ENCODE assay signal across 25 cellular contexts in genomic region chr2:227802882-227803281, GRCh38. TPM values are rescaled to one million over a fixed set of nuclear protein-coding genes. Genes with fewer than 3 reads are reported as not detected.
DNase-seq lines count a peak whose midpoint lies in the region; ATAC-seq and TF ChIP-seq lines count a peak whose summit lies in the region.
"Had no signal": no experiment of that assay in that cellular context is flagged by ENCODE, and none has a peak within 500 bp of the region (broad histone marks: within the 10 kb centered on the region; RNA-seq: fewer than 3 reads in every experiment).

No MANE protein-coding gene starts in this region.

- intact Hi-C loops in Calu3 (cut with micrococcal nuclease; ENCODE audit: unreplicated experiment) = no loop called here
- intact Hi-C loops in esophagus squamous epithelium (cut with DNase I) = no loop called here
- intact Hi-C loops in esophagus muscularis mucosa (cut with DNase I) = no loop called here

- H3K27ac ChIP-seq in esophagus squamous epithelium (peak overlapping the region in 3 of 4 donors; percentile 57 to 69 (median 61)), esophagus muscularis mucosa (replicated peaks in 1 of 4) (no peak overlapping the region)
- H3K27ac ChIP-seq: BLaER1 treated with 17β-estradiol and CSF1 and Interleukin-3, amounts not matched to agents 10 nM and 100 nM; GM23248 had no signal

- H3K9me3 ChIP-seq in esophagus squamous epithelium = no peaks in the 10 kb centered on the region
- no peaks in the 10 kb centered on the region for H3K9me3 ChIP-seq in esophagus muscularis mucosa
- H3K9me3 ChIP-seq: A549, BE2C had no signal

- no peaks in the 10 kb centered on the region for H3K27me3 ChIP-seq in esophagus squamous epithelium
- H3K27me3 ChIP-seq in esophagus muscularis mucosa = no peaks in the 10 kb centered on the region
- H3K27me3 ChIP-seq: BE2C; BLaER1 treated with 17β-estradiol and CSF1 and Interleukin-3, amounts not matched to agents 10 nM and 100 nM had no signal

- TF ChIP-seq CTCF in Calu3 (IDR thresholded peaks at IDR 0.05; ENCODE audit: unreplicated experiment) = no peak
- TF ChIP-seq CTCF in epithelial cell of esophagus (IDR thresholded peaks at IDR 0.05; ENCODE audit: insufficient read depth, low read depth, low read length, missing control alignments) = no peak
- TF ChIP-seq CTCF in esophagus squamous epithelium (IDR thresholded peaks at IDR 0.05) = no peak
- TF ChIP-seq CTCF in type B pancreatic cell (conservative IDR thresholded peaks at IDR 0.05) = no peak
- TF ChIP-seq CTCF in esophagus muscularis mucosa (IDR thresholded peaks at IDR 0.05) = no peak

- H3K4me3 Mint-ChIP-seq in Calu3 (ENCODE audit: low read depth, unreplicated experiment) (no peak overlapping the region), type B pancreatic cell (peak overlapping the region; percentile 26)
- H3K4me3 Mint-ChIP-seq: CD14-positive monocyte; CD4-positive, alpha-beta T cell; CD8-positive, alpha-beta memory T cell had no signal

- no peak overlapping the region for H3K4me3 ChIP-seq in epithelial cell of esophagus (ENCODE audit: low read length)
- H3K4me3 ChIP-seq in esophagus squamous epithelium = no peak overlapping the region
- H3K4me3 ChIP-seq in esophagus muscularis mucosa = no peak overlapping the region
- H3K4me3 ChIP-seq: A549; BLaER1 treated with 17β-estradiol and CSF1 and Interleukin-3, amounts not matched to agents 10 nM and 100 nM; GM23248 had no signal

- H3K36me3 Mint-ChIP-seq in Calu3 (ENCODE audit: insufficient read depth, unreplicated experiment) = peaks cover 12% of the 10 kb centered on the region
- no peaks in the 10 kb centered on the region for H3K36me3 Mint-ChIP-seq in type B pancreatic cell
- H3K36me3 Mint-ChIP-seq: CD8-positive, alpha-beta memory T cell had no signal

- no TSS peak for BruUV-seq in Calu3 (replicated peaks; lab: Mats Ljungman, UMichigan)

- 25 to 33% methylated on average over 1 to 2 of the region's 2 CpGs for WGBS in esophagus squamous epithelium, 2 donors
- WGBS in esophagus muscularis mucosa = 47% methylated on average over 2 of the region's 2 CpGs

- ATAC-seq in HG02852 (IDR thresholded peaks at IDR 0.05; ENCODE audit: unreplicated experiment) = no peak

- peaks cover 66% of the 10 kb centered on the region for H3K4me1 Mint-ChIP-seq in Calu3 (ENCODE audit: low read depth, unreplicated experiment)
- no peaks in the 10 kb centered on the region for H3K4me1 Mint-ChIP-seq in type B pancreatic cell (ENCODE audit: unreplicated experiment)

- H3K27ac Mint-ChIP-seq in Calu3 (ENCODE audit: unreplicated experiment) (peak overlapping the region; percentile 72), type B pancreatic cell (peak overlapping the region; percentile 29)
- H3K27ac Mint-ChIP-seq: CD4-positive, alpha-beta T cell had no signal

- no peaks in the 10 kb centered on the region for H3K27me3 Mint-ChIP-seq in Calu3 (ENCODE audit: unreplicated experiment)
- no peaks in the 10 kb centered on the region for H3K27me3 Mint-ChIP-seq in type B pancreatic cell
- H3K27me3 Mint-ChIP-seq: CD8-positive, alpha-beta memory T cell had no signal

- no peak for TF ChIP-seq POLR2A in esophagus squamous epithelium (IDR thresholded peaks at IDR 0.05)
- no peak for TF ChIP-seq POLR2A in esophagus muscularis mucosa (IDR thresholded peaks at IDR 0.05; ENCODE audit: low read depth)

- H3K9me3 Mint-ChIP-seq in Calu3 (ENCODE audit: low read depth, unreplicated experiment) (no peaks in the 10 kb centered on the region), type B pancreatic cell (no peaks in the 10 kb centered on the region)
- H3K9me3 Mint-ChIP-seq: CD4-positive, alpha-beta T cell had no signal

- no peak for TF ChIP-seq EP300 in esophagus muscularis mucosa (IDR thresholded peaks at IDR 0.05)

- no peak for DNase-seq in Calu3
- DNase-seq in epithelial cell of esophagus (ENCODE audit: low read depth) = peak; percentile 61
- DNase-seq in esophagus squamous epithelium (lab: John Stamatoyannopoulos, UW) = no peak
- DNase-seq in type B pancreatic cell (ENCODE audit: extremely low spot score, unreplicated experiment) = no peak
- no peak for DNase-seq in esophagus muscularis mucosa (ENCODE audit: extremely low spot score)
- DNase-seq in NCI-H187 treated with DMSO at 0.1 percent for 48 hours (lab: John Stamatoyannopoulos, UW) = no peak
- DNase-seq: 8988T; ACHN; AML-193; BE2C; CD4-positive, alpha-beta T cell; CD8-positive, alpha-beta memory T cell; DMS53; DMS79 treated with DMSO at 0.1 percent for 48 hours; GF-D8; GM23248; H7; HCEC 1CT had no signal

- CTCF ChIA-PET in Calu3 (lab: Charles Lee) = no interaction called here

- H3K4me1 ChIP-seq in esophagus squamous epithelium = peaks cover 0 to 29% (median 0%) of the 10 kb centered on the region in 3 donors
- H3K4me1 ChIP-seq in esophagus muscularis mucosa = no peaks in the 10 kb centered on the region
- H3K4me1 ChIP-seq: A549, BE2C had no signal

- H3K36me3 ChIP-seq in esophagus squamous epithelium (no peaks in the 10 kb centered on the region), esophagus muscularis mucosa (no peaks in the 10 kb centered on the region)
- H3K36me3 ChIP-seq: BE2C; BLaER1 treated with 17β-estradiol and CSF1 and Interleukin-3, amounts not matched to agents 10 nM and 100 nM had no signal

RNA-seq across cellular contexts. Expression of gene CCL20, which starts 10.8 kb away (rescaled TPM):
- 25.4 and 39.9 TPM in 2 replicates for total RNA-seq in Calu3 (2022)
- 10 to 100 TPM in 2 of 4 donors, 1 to 10 TPM in 2; 1.9 to 57.2 (median 8.5) TPM for total RNA-seq in esophagus squamous epithelium
- 1.7 and 3.2 TPM in 2 replicates for total RNA-seq in type B pancreatic cell (ENCODE audit: low replicate concordance)
- total RNA-seq in esophagus muscularis mucosa = 1 to 10 TPM in 1 of 4 donors, not detected in 3; 3.5 TPM
- total RNA-seq: G401, GM23248, H1, H7 had no signal

RNA-seq across cellular contexts. Expression of gene SCYGR8, which starts 57.2 kb away (rescaled TPM):
- total RNA-seq in Calu3 (2022) = not detected in 2 replicates
- total RNA-seq in esophagus squamous epithelium = not detected
- total RNA-seq in type B pancreatic cell (ENCODE audit: low replicate concordance) = not detected in 2 replicates
- not detected for total RNA-seq in esophagus muscularis mucosa
- total RNA-seq: CD4-positive, alpha-beta T cell; CD8-positive, alpha-beta memory T cell; Daoy; G401; GM23248; H1; H7 had no signal

Comparison
In these comparisons a context has a peak if more than half of its experiments do, and no peak if none do; other contexts are left out.
1. H3K27ac ChIP-seq: peak in esophagus squamous epithelium (3 of 4); none in esophagus muscularis mucosa (0 of 4).